In genomic region chr3:16439163-16439847, GRCh38 we compare ENCODE assay signal across 13 cellular contexts.
A peak's percentile ranks its signal among the peaks of the same experiment; 100 is the strongest.
DNase-seq lines count a peak whose midpoint lies in the region; TF ChIP-seq lines count a peak whose summit lies in the region.
"Had no signal": no experiment of that assay in that cellular context is flagged by ENCODE, and none has a peak within 500 bp of the region (broad histone marks: within the 10 kb centered on the region; RNA-seq: fewer than 3 reads in every experiment).

No MANE protein-coding gene starts in this region.

- peak; percentile 59 for DNase-seq in GM04503 (ENCODE audit: low read depth)
- no peak for DNase-seq in ascending aorta (ENCODE audit: low spot score in 2 of 2)
- DNase-seq in right atrium auricular region (ENCODE audit: low spot score) = no peak
- DNase-seq in suprapubic skin (ENCODE audit: low spot score in 2 of 2) = no peak
- no peak for DNase-seq in DMS53 (lab: John Stamatoyannopoulos, UW)
- DNase-seq in midbrain (lab: John Stamatoyannopoulos, UW) = no peak
- no peak for DNase-seq in germinal center (ENCODE audit: low spot score)
- DNase-seq: activated CD4-positive, CD25-positive, alpha-beta regulatory T cell; activated naive CD4-positive, alpha-beta T cell treated with anti-CD3 and anti-CD28 coated beads, Interleukin-2, amount 50 U/mL, for 16 hours; CD4-positive, alpha-beta memory T cell; NCI-H1092 had no signal

- TF ChIP-seq POLR2A in suprapubic skin (IDR thresholded peaks at IDR 0.05) = no peak

- H3K4me3 ChIP-seq in ascending aorta (peak overlapping the region in 1 of 2 donors; percentile 2), right atrium auricular region (no peak overlapping the region), suprapubic skin (no peak overlapping the region)

- H3K27ac ChIP-seq in ascending aorta (peak overlapping the region; percentile 73 to 82), right atrium auricular region (peak overlapping the region; percentile 49 to 56), suprapubic skin (peak overlapping the region; percentile 57)
- H3K27ac ChIP-seq: epithelial cell of prostate, parathyroid adenoma had no signal

- WGBS in suprapubic skin = 79% methylated on average over 4 of the region's 4 CpGs

- H3K36me3 ChIP-seq in ascending aorta (no peaks in the 10 kb centered on the region), right atrium auricular region (no peaks in the 10 kb centered on the region), suprapubic skin (no peaks in the 10 kb centered on the region)

- no peaks in the 10 kb centered on the region for H3K27me3 ChIP-seq in ascending aorta
- H3K27me3 ChIP-seq in right atrium auricular region = no peaks in the 10 kb centered on the region
- H3K27me3 ChIP-seq in suprapubic skin = no peaks in the 10 kb centered on the region

- H3K4me1 ChIP-seq in ascending aorta (peaks cover 6 to 33% of the 10 kb centered on the region in 2 donors), right atrium auricular region (peaks cover 0 to 11% of the 10 kb centered on the region in 2 donors), suprapubic skin (peaks cover 15% of the 10 kb centered on the region)
- H3K4me1 ChIP-seq: parathyroid adenoma had no signal

- TF ChIP-seq EP300 in suprapubic skin (IDR thresholded peaks at IDR 0.05) = no peak

- no peaks in the 10 kb centered on the region for H3K9me3 ChIP-seq in ascending aorta
- H3K9me3 ChIP-seq in right atrium auricular region = no peaks in the 10 kb centered on the region
- H3K9me3 ChIP-seq in suprapubic skin = no peaks in the 10 kb centered on the region

- intact Hi-C loops in ascending aorta (cut with DNase I) = no loop called here

- TF ChIP-seq CTCF in ascending aorta (IDR thresholded peaks at IDR 0.05) (no peak), right atrium auricular region (IDR thresholded peaks at IDR 0.05) (no peak), suprapubic skin (IDR thresholded peaks at IDR 0.05) (no peak)
